In genomic region chr14:69354383-69355154, GRCh38 we compare ENCODE assay signal across 8 cellular contexts. TPM values are rescaled to one million over a fixed set of nuclear protein-coding genes. Genes with fewer than 3 reads are reported as not detected.
DNase-seq lines count a peak whose midpoint lies in the region; ATAC-seq and TF ChIP-seq lines count a peak whose summit lies in the region.

No MANE protein-coding gene starts in this region.

- H3K4me3 Mint-ChIP-seq in activated T-helper 2 cell treated with anti-CD3 and anti-CD28 coated beads, Interferon-gamma antibody, Interleukin-2, Interleukin-4, amounts not matched to agents 10 μg/mL and 5 μg/mL and 100 μg/mL, durations not matched to agents 14 hours and 24 hours and 36 hours (ENCODE audit: low read depth) = peak overlapping the region; percentile 2
- H3K4me3 Mint-ChIP-seq in natural killer cell treated with Interleukin-12 subunit alpha and Interleukin-12 subunit beta and Interleukin-15 and Interleukin-18, amount 100 ng/mL, for 72 hours = peak overlapping the region; percentile 32

- H3K36me3 Mint-ChIP-seq in activated T-helper 2 cell treated with anti-CD3 and anti-CD28 coated beads, Interferon-gamma antibody, Interleukin-2, Interleukin-4, amounts not matched to agents 10 μg/mL and 5 μg/mL and 100 μg/mL, durations not matched to agents 14 hours and 24 hours and 36 hours (ENCODE audit: low read depth) = peaks cover 3% of the 10 kb centered on the region
- H3K36me3 Mint-ChIP-seq in natural killer cell treated with Interleukin-12 subunit alpha and Interleukin-12 subunit beta and Interleukin-15 and Interleukin-18, amount 100 ng/mL, for 72 hours = no peaks in the 10 kb centered on the region

- TF ChIP-seq CTCF in GM12865 (IDR thresholded peaks at IDR 0.05; ENCODE audit: insufficient read depth, low read depth, low read length, missing control alignments) = no peak

- in situ Hi-C loops in G401 (cut with HindIII; ENCODE audit: low sequenced_read_pairs) = no loop called here

- peak; percentile 90 for ATAC-seq in GM21576 (IDR thresholded peaks at IDR 0.05; ENCODE audit: unreplicated experiment)
- ATAC-seq in natural killer cell treated with Interleukin-12 subunit alpha and Interleukin-12 subunit beta and Interleukin-15 and Interleukin-18, amount 100 ng/mL, for 72 hours = peak; percentile 85 to 86

- peaks cover 2% of the 10 kb centered on the region for H3K27me3 Mint-ChIP-seq in activated T-helper 2 cell treated with anti-CD3 and anti-CD28 coated beads, Interferon-gamma antibody, Interleukin-2, Interleukin-4, amounts not matched to agents 10 μg/mL and 5 μg/mL and 100 μg/mL, durations not matched to agents 14 hours and 24 hours and 36 hours (ENCODE audit: low read depth)
- peaks cover 9 to 15% of the 10 kb centered on the region in 2 donors for H3K27me3 Mint-ChIP-seq in natural killer cell treated with Interleukin-12 subunit alpha and Interleukin-12 subunit beta and Interleukin-15 and Interleukin-18, amount 100 ng/mL, for 72 hours

- DNase-seq in GM12865 (ENCODE audit: low read depth) (peak; percentile 95), NAMALWA (ENCODE audit: low spot score) (peak; percentile 81), G401 (ENCODE audit: low spot score) (no peak), HT-29 (ENCODE audit: low spot score) (no peak), NCI-H2029 treated with DMSO at 0.1 percent for 48 hours (lab: John Stamatoyannopoulos, UW) (no peak)
- peak; percentile 57 for DNase-seq in activated T-helper 2 cell treated with anti-CD3 and anti-CD28 coated beads, Interferon-gamma antibody, Interleukin-2, Interleukin-4, amounts not matched to agents 10 μg/mL and 5 μg/mL and 100 μg/mL, durations not matched to agents 14 hours and 24 hours and 36 hours (ENCODE audit: low spot score)
- peak; percentile 75 for DNase-seq in natural killer cell treated with Interleukin-12 subunit alpha and Interleukin-12 subunit beta and Interleukin-15 and Interleukin-18, amount 100 ng/mL, for 72 hours (ENCODE audit: low spot score)

- H3K9me3 Mint-ChIP-seq in activated T-helper 2 cell treated with anti-CD3 and anti-CD28 coated beads, Interferon-gamma antibody, Interleukin-2, Interleukin-4, amounts not matched to agents 10 μg/mL and 5 μg/mL and 100 μg/mL, durations not matched to agents 14 hours and 24 hours and 36 hours = no peaks in the 10 kb centered on the region
- H3K9me3 Mint-ChIP-seq in natural killer cell treated with Interleukin-12 subunit alpha and Interleukin-12 subunit beta and Interleukin-15 and Interleukin-18, amount 100 ng/mL, for 72 hours = no peaks in the 10 kb centered on the region

- peak overlapping the region; percentile 79 for H3K27ac Mint-ChIP-seq in activated T-helper 2 cell treated with anti-CD3 and anti-CD28 coated beads, Interferon-gamma antibody, Interleukin-2, Interleukin-4, amounts not matched to agents 10 μg/mL and 5 μg/mL and 100 μg/mL, durations not matched to agents 14 hours and 24 hours and 36 hours
- peak overlapping the region; percentile 44 to 65 for H3K27ac Mint-ChIP-seq in natural killer cell treated with Interleukin-12 subunit alpha and Interleukin-12 subunit beta and Interleukin-15 and Interleukin-18, amount 100 ng/mL, for 72 hours

- peak overlapping the region; percentile 51 for H3K4me3 ChIP-seq in GM12865 (ENCODE audit: low read depth, low read length)

- intact Hi-C loops in activated T-helper 2 cell treated with anti-CD3 and anti-CD28 coated beads, Interferon-gamma antibody, Interleukin-2, Interleukin-4, amounts not matched to agents 10 μg/mL and 5 μg/mL and 100 μg/mL, durations not matched to agents 14 hours and 24 hours and 36 hours (cut with micrococcal nuclease) = loop anchor here (5.0 kb wide), 1 partner anchor 43 kb away; the partner anchor contains the start of genes ERH and SLC39A9

- H3K4me1 Mint-ChIP-seq in activated T-helper 2 cell treated with anti-CD3 and anti-CD28 coated beads, Interferon-gamma antibody, Interleukin-2, Interleukin-4, amounts not matched to agents 10 μg/mL and 5 μg/mL and 100 μg/mL, durations not matched to agents 14 hours and 24 hours and 36 hours (ENCODE audit: low read depth) = peaks cover 26% of the 10 kb centered on the region
- peaks cover 8 to 11% of the 10 kb centered on the region in 2 donors for H3K4me1 Mint-ChIP-seq in natural killer cell treated with Interleukin-12 subunit alpha and Interleukin-12 subunit beta and Interleukin-15 and Interleukin-18, amount 100 ng/mL, for 72 hours (ENCODE audit: low read depth in 2 of 2)

RNA-seq across cellular contexts. Expression of gene ERH, which starts 43.5 kb away (rescaled TPM):
- 390 and 410 TPM in 2 replicates for total RNA-seq in activated T-helper 2 cell treated with anti-CD3 and anti-CD28 coated beads, Interferon-gamma antibody, Interleukin-2, Interleukin-4, amounts not matched to agents 10 μg/mL and 5 μg/mL and 100 μg/mL, durations not matched to agents 14 hours and 24 hours and 36 hours
- total RNA-seq in natural killer cell treated with Interleukin-12 subunit alpha and Interleukin-12 subunit beta and Interleukin-15 and Interleukin-18, amount 100 ng/mL, for 72 hours = 100 to 1,000 TPM; 227 to 233 TPM
- 313 and 338 TPM in 2 replicates for total RNA-seq in G401 (2014; rRNA removed; shearing (Covaris generic))
- total RNA-seq in HT-29 (2014; rRNA removed; shearing (Covaris generic)) = 50.2 and 52.3 TPM in 2 replicates

RNA-seq across cellular contexts. Expression of gene SLC39A9, which starts 43.9 kb away (rescaled TPM):
- total RNA-seq in activated T-helper 2 cell treated with anti-CD3 and anti-CD28 coated beads, Interferon-gamma antibody, Interleukin-2, Interleukin-4, amounts not matched to agents 10 μg/mL and 5 μg/mL and 100 μg/mL, durations not matched to agents 14 hours and 24 hours and 36 hours = 43.7 and 46.7 TPM in 2 replicates
- total RNA-seq in natural killer cell treated with Interleukin-12 subunit alpha and Interleukin-12 subunit beta and Interleukin-15 and Interleukin-18, amount 100 ng/mL, for 72 hours = 10 to 100 TPM; 59.5 to 62.2 TPM
- 72.7 and 73.2 TPM in 2 replicates for total RNA-seq in G401 (2014; rRNA removed; shearing (Covaris generic))
- 48.0 and 51.4 TPM in 2 replicates for total RNA-seq in HT-29 (2014; rRNA removed; shearing (Covaris generic))

Comparison
In these comparisons a context has a peak if more than half of its experiments do, and no peak if none do; other contexts are left out.
1. DNase-seq: peak in GM12865 (single experiment), NAMALWA (single experiment), activated T-helper 2 cell treated with anti-CD3 and anti-CD28 coated beads, Interferon-gamma antibody, Interleukin-2, Interleukin-4, amounts not matched to agents 10 μg/mL and 5 μg/mL and 100 μg/mL, durations not matched to agents 14 hours and 24 hours and 36 hours (single experiment) and natural killer cell treated with Interleukin-12 subunit alpha and Interleukin-12 subunit beta and Interleukin-15 and Interleukin-18, amount 100 ng/mL, for 72 hours (single experiment); none in G401 (single experiment), HT-29 (single experiment) and NCI-H2029 treated with DMSO at 0.1 percent for 48 hours (single experiment).